8 cellular contexts compared by ENCODE assay signal in genomic region chr7:73154586-73155038, GRCh38.
DNase-seq lines count a peak whose midpoint lies in the region; ATAC-seq and TF ChIP-seq lines count a peak whose summit lies in the region.
"Not testable (repeated sequence)": the region's sequence is repeated elsewhere in the genome, so short reads cannot be mapped to it uniquely, and the experiment has no call there.

No MANE protein-coding gene starts in this region.

- H3K27ac ChIP-seq in A673 (ENCODE audit: low read depth, low read length, poor library complexity, severe bottlenecking); effector memory CD4-positive, alpha-beta T cell (ENCODE audit: insufficient read depth, low read length, poor library complexity, severe bottlenecking): not testable (repeated sequence)
- H3K27ac ChIP-seq in lung (ENCODE audit: low read depth in 1 of 2, low read length in 1 of 2), result peak overlapping the region in 1 of 2 donors; percentile 66

- not testable (repeated sequence) for TF ChIP-seq CTCF in A673 (conservative IDR thresholded peaks at IDR 0.05; ENCODE audit: low read depth, low read length); lung (IDR thresholded peaks at IDR 0.05; ENCODE audit: control extremely low read depth, extremely low read depth)

- ATAC-seq in GM19438 (IDR thresholded peaks at IDR 0.05; ENCODE audit: low read depth, unreplicated experiment) (peak; percentile 87), HG03060 (IDR thresholded peaks at IDR 0.05; ENCODE audit: low read depth, unreplicated experiment) (peak; percentile 82), lung (ENCODE audit: insufficient read depth, low FRiP score) (peak; percentile 98)

- H3K9me3 ChIP-seq in A673 (ENCODE audit: low read depth, low read length, poor library complexity, severe bottlenecking); effector memory CD4-positive, alpha-beta T cell (ENCODE audit: control insufficient read depth, low read length); lung (ENCODE audit: control insufficient read depth in 2 of 2, insufficient read depth in 1 of 2, low read length in 1 of 2): not testable (repeated sequence)

- not testable (repeated sequence) for BruUV-seq in A673 (replicated peaks; lab: Mats Ljungman, UMichigan)

- not testable (repeated sequence) for H3K27me3 ChIP-seq in A673 (replicated peaks; ENCODE audit: insufficient read depth, low read depth, low read length, poor library complexity); effector memory CD4-positive, alpha-beta T cell (replicated peaks; ENCODE audit: control insufficient read depth, insufficient read depth, low read length, poor library complexity, severe bottlenecking); lung (ENCODE audit: control insufficient read depth, insufficient read depth)

- not testable (repeated sequence) for DNase-seq in A673 (ENCODE audit: low spot score)
- DNase-seq in RPMI8226 (peak; percentile 86), lung (ENCODE audit: low spot score) (peak; percentile 78)
- peak; percentile 84 for DNase-seq in activated T-cell treated with anti-CD3 and anti-CD28 coated beads, Interleukin-2, amount 50 U/mL, for 1 hour
- peak; percentile 59 to 75 (median 71) for DNase-seq in effector memory CD4-positive, alpha-beta T cell
- DNase-seq in stimulated activated CD4-positive, alpha-beta T cell treated with anti-CD3 and anti-CD28 coated beads, Interleukin-1b, Interleukin-23, amount 100 ng/mL, for 4 hours (ENCODE audit: low read depth in 2 of 2), result peak; percentile 58 to 65

- not testable (repeated sequence) for H3K4me1 ChIP-seq in A673 (ENCODE audit: insufficient read depth, low read length, poor library complexity, severe bottlenecking); effector memory CD4-positive, alpha-beta T cell (ENCODE audit: control insufficient read depth, insufficient read depth, low read length, poor library complexity, severe bottlenecking); lung (ENCODE audit: control insufficient read depth in 2 of 2, insufficient read depth in 2 of 2, low read length in 2 of 2)

- not testable (repeated sequence) for H3K36me3 ChIP-seq in A673 (ENCODE audit: insufficient read depth, low read length, poor library complexity, severe bottlenecking); effector memory CD4-positive, alpha-beta T cell (ENCODE audit: control insufficient read depth, insufficient read depth, low read length); lung (ENCODE audit: control insufficient read depth in 2 of 2, insufficient read depth in 2 of 2, low read length in 2 of 2)

- intact Hi-C loops in A673 (cut with micrococcal nuclease; ENCODE audit: unreplicated experiment), result not testable (repeated sequence)

- POLR2A ChIA-PET in A673 (lab: Charles Lee; ENCODE audit: low non-redundant PET), result not testable (repeated sequence)

- H3K4me3 ChIP-seq in A673 (ENCODE audit: low read depth, low read length, poor library complexity, severe bottlenecking), result peak overlapping the region; percentile 34
- not testable (repeated sequence) for H3K4me3 ChIP-seq in effector memory CD4-positive, alpha-beta T cell (ENCODE audit: insufficient read depth, low read depth, low read length, poor library complexity, severe bottlenecking); lung

- 0% methylated on average over 8 to 38 of the region's 48 CpGs for WGBS in lung, 2 donors

- CTCF ChIA-PET in A673 (lab: Charles Lee), result not testable (repeated sequence)
